23 cellular contexts compared by ENCODE assay signal in the genomic region with DNA sequence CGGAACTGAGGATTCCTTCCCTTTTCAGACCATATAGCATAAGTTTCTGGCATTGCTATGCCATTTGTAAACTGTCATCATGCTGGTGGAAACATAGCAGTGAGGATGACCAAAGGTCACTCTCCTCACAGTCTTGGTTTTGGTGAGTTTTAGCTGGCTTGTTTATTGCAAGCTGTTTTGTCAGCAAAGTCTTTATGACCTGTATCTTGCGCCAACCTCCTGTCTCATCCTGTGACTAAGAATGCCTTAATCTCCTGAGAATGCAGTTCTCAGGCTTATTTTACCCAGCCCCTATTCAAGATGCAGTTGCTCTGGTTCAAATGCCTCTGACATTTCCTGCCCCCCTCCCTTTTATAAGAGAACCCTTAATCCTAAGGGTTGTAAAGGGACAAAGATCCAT. TPM values are rescaled to one million over a fixed set of nuclear protein-coding genes. Genes with fewer than 3 reads are reported as not detected.
A peak's percentile ranks its signal among the peaks of the same experiment; 100 is the strongest.
DNase-seq lines count a peak whose midpoint lies in the region; ATAC-seq, FAIRE-seq and TF ChIP-seq lines count a peak whose summit lies in the region.
"Had no signal": no experiment of that assay in that cellular context is flagged by ENCODE, and none has a peak within 500 bp of the region (broad histone marks: within the 10 kb centered on the region; RNA-seq: fewer than 3 reads in every experiment).

No MANE protein-coding gene starts in this region.

- peaks cover 7% of the 10 kb centered on the region for H3K4me1 ChIP-seq in astrocyte (ENCODE audit: insufficient read depth, low read length)
- peaks cover 13% of the 10 kb centered on the region for H3K4me1 ChIP-seq in smooth muscle cell (ENCODE audit: low read depth)
- H3K4me1 ChIP-seq: colonic mucosa had no signal

- H3K27ac ChIP-seq in astrocyte (ENCODE audit: low read depth, low read length) (no peak overlapping the region), smooth muscle cell (ENCODE audit: low read depth) (peak overlapping the region; percentile 83)
- H3K27ac ChIP-seq: colonic mucosa, KMS-11, RWPE1 had no signal

- peak; percentile 64 for FAIRE-seq in astrocyte (lab: Jason Lieb, UNC)
- FAIRE-seq: frontal cortex had no signal

- H3K4me3 Mint-ChIP-seq in HFFc6 (peak overlapping the region; percentile 14), astrocyte (ENCODE audit: unreplicated experiment) (no peak overlapping the region)
- H3K4me3 Mint-ChIP-seq: activated CD4-positive, alpha-beta T cell treated with anti-CD3 and anti-CD28 coated beads, Interleukin-2, amount 10 ng/mL, durations not matched to agents 24 days and 14 days; activated naive CD8-positive, alpha-beta T cell treated with anti-CD3 and anti-CD28 coated beads, Interleukin-2, amount 50 U/mL, for 24 hours; CD4-positive, CD25-positive, alpha-beta regulatory T cell had no signal

- H3K9me3 ChIP-seq in astrocyte (ENCODE audit: insufficient read depth, low read depth, low read length) (no peaks in the 10 kb centered on the region), smooth muscle cell (replicated peaks; ENCODE audit: low read depth) (no peaks in the 10 kb centered on the region)
- H3K9me3 ChIP-seq: colonic mucosa had no signal

- H3K27me3 Mint-ChIP-seq in HFFc6 (ENCODE audit: insufficient read depth) (no peaks in the 10 kb centered on the region; the same call in 1 of the 2 replicates), astrocyte (ENCODE audit: low read depth, unreplicated experiment) (no peaks in the 10 kb centered on the region)
- H3K27me3 Mint-ChIP-seq: activated CD4-positive, alpha-beta T cell treated with anti-CD3 and anti-CD28 coated beads, Interleukin-2, amount 10 ng/mL, durations not matched to agents 24 days and 14 days; activated naive CD8-positive, alpha-beta T cell treated with anti-CD3 and anti-CD28 coated beads, Interleukin-2, amount 50 U/mL, for 24 hours; CD4-positive, CD25-positive, alpha-beta regulatory T cell; progenitor cell of endocrine pancreas had no signal

- no peak overlapping the region for H3K9ac ChIP-seq in astrocyte (ENCODE audit: low read length)
- H3K9ac ChIP-seq in smooth muscle cell (ENCODE audit: low read depth): peak overlapping the region; percentile 30
- H3K9ac ChIP-seq: KMS-11 had no signal

- H3K4me2 ChIP-seq in astrocyte (ENCODE audit: low read length) (peak overlapping the region; percentile 67), smooth muscle cell (peak overlapping the region; percentile 75)
- H3K4me2 ChIP-seq: KMS-11 had no signal

- H3K79me2 ChIP-seq in astrocyte (ENCODE audit: insufficient read depth, low read length): no peaks in the 10 kb centered on the region
- no peaks in the 10 kb centered on the region for H3K79me2 ChIP-seq in smooth muscle cell (ENCODE audit: low read depth)

- H4K20me1 ChIP-seq in astrocyte (ENCODE audit: insufficient read depth, low read length) (no peaks in the 10 kb centered on the region), smooth muscle cell (ENCODE audit: low read depth) (no peaks in the 10 kb centered on the region)

- DNase-seq in HFFc6 (peak; percentile 78), astrocyte (ENCODE audit: low read depth) (peak; percentile 39), foreskin fibroblast (peak; percentile 91), smooth muscle cell (lab: John Stamatoyannopoulos, UW; ENCODE audit: unreplicated experiment) (no peak), NOMO-1 treated with DMSO at 0.1 percent for 48 hours (lab: John Stamatoyannopoulos, UW; ENCODE audit: unreplicated experiment) (no peak)
- DNase-seq: activated CD4-positive, alpha-beta T cell treated with anti-CD3 and anti-CD28 coated beads, Interleukin-2, amount 10 ng/mL, durations not matched to agents 24 days and 14 days; activated naive CD8-positive, alpha-beta T cell treated with anti-CD3 and anti-CD28 coated beads, Interleukin-2, amount 50 U/mL, for 24 hours; activated T-cell treated with anti-CD3 and anti-CD28 coated beads, Interleukin-2, amount 50 U/mL, for 1 hour; CD4-positive, CD25-positive, alpha-beta regulatory T cell; colonic mucosa; GOT3; midbrain; NCI-H187; NCI-H69; stimulated activated CD4-positive, alpha-beta T cell treated with anti-CD3 and anti-CD28 coated beads, Interleukin-2, amount 100 ng/mL, for 48 hours; T-helper 2 cell had no signal

- H3F3A ChIP-seq in smooth muscle cell (ENCODE audit: low read depth): no peaks in the 10 kb centered on the region

- WGBS in smooth muscle cell (ENCODE audit: low lambda C conversion rate): 28% methylated on average over 2 of the region's 2 CpGs

- H2AFZ ChIP-seq in astrocyte (ENCODE audit: low read depth, low read length) (no peak overlapping the region), smooth muscle cell (ENCODE audit: low read depth) (no peak overlapping the region)

- no peak for TF ChIP-seq CTCF in HFFc6 (IDR thresholded peaks at IDR 0.05)
- TF ChIP-seq CTCF in astrocyte (IDR thresholded peaks at IDR 0.05; ENCODE audit: insufficient read depth, low read depth, low read length): no peak
- TF ChIP-seq CTCF in foreskin fibroblast (IDR thresholded peaks at IDR 0.05; ENCODE audit: low read depth, low read length): no peak
- TF ChIP-seq CTCF in smooth muscle cell (IDR thresholded peaks at IDR 0.05; ENCODE audit: borderline replicate concordance, insufficient read depth, poor library complexity, severe bottlenecking): no peak

- H3K4me3 ChIP-seq in astrocyte (ENCODE audit: insufficient read depth, low read depth, low read length) (no peak overlapping the region), foreskin fibroblast (ENCODE audit: low read depth in 1 of 2, low read length in 2 of 2) (no peak overlapping the region), smooth muscle cell (no peak overlapping the region)
- H3K4me3 ChIP-seq: colonic mucosa had no signal

- no peaks in the 10 kb centered on the region for H3K9me3 Mint-ChIP-seq in HFFc6
- no peaks in the 10 kb centered on the region for H3K9me3 Mint-ChIP-seq in astrocyte (ENCODE audit: unreplicated experiment)
- H3K9me3 Mint-ChIP-seq: activated CD4-positive, alpha-beta T cell treated with anti-CD3 and anti-CD28 coated beads, Interleukin-2, amount 10 ng/mL, durations not matched to agents 24 days and 14 days; activated naive CD8-positive, alpha-beta T cell treated with anti-CD3 and anti-CD28 coated beads, Interleukin-2, amount 50 U/mL, for 24 hours had no signal

- no peaks in the 10 kb centered on the region for H3K36me3 Mint-ChIP-seq in HFFc6 (ENCODE audit: low read depth)
- H3K36me3 Mint-ChIP-seq in astrocyte (ENCODE audit: low read depth, unreplicated experiment): no peaks in the 10 kb centered on the region
- H3K36me3 Mint-ChIP-seq: CD4-positive, CD25-positive, alpha-beta regulatory T cell had no signal

- H3K27ac Mint-ChIP-seq in HFFc6 (peak overlapping the region; percentile 63), astrocyte (ENCODE audit: unreplicated experiment) (peak overlapping the region; percentile 13)
- H3K27ac Mint-ChIP-seq: activated CD4-positive, alpha-beta T cell treated with anti-CD3 and anti-CD28 coated beads, Interleukin-2, amount 10 ng/mL, durations not matched to agents 24 days and 14 days; activated naive CD8-positive, alpha-beta T cell treated with anti-CD3 and anti-CD28 coated beads, Interleukin-2, amount 50 U/mL, for 24 hours; CD4-positive, CD25-positive, alpha-beta regulatory T cell; progenitor cell of endocrine pancreas had no signal

- H3K4me1 Mint-ChIP-seq in HFFc6 (ENCODE audit: low read depth) (peaks cover 31% of the 10 kb centered on the region), astrocyte (ENCODE audit: low read depth, unreplicated experiment) (peaks cover 10% of the 10 kb centered on the region)
- H3K4me1 Mint-ChIP-seq: activated CD4-positive, alpha-beta T cell treated with anti-CD3 and anti-CD28 coated beads, Interleukin-2, amount 10 ng/mL, durations not matched to agents 24 days and 14 days; activated naive CD8-positive, alpha-beta T cell treated with anti-CD3 and anti-CD28 coated beads, Interleukin-2, amount 50 U/mL, for 24 hours; CD4-positive, CD25-positive, alpha-beta regulatory T cell had no signal

- H3K27me3 ChIP-seq in astrocyte (ENCODE audit: insufficient read depth, low read length): no peaks in the 10 kb centered on the region
- no peaks in the 10 kb centered on the region for H3K27me3 ChIP-seq in smooth muscle cell (ENCODE audit: low read depth)
- H3K27me3 ChIP-seq: colonic mucosa had no signal

- no peaks in the 10 kb centered on the region for H3K36me3 ChIP-seq in astrocyte (ENCODE audit: insufficient read depth, low read length)
- no peaks in the 10 kb centered on the region for H3K36me3 ChIP-seq in smooth muscle cell (ENCODE audit: low read depth)
- H3K36me3 ChIP-seq: colonic mucosa had no signal

- ATAC-seq in HG03196 (IDR thresholded peaks at IDR 0.05; ENCODE audit: unreplicated experiment): no peak
- ATAC-seq in HG03045 (IDR thresholded peaks at IDR 0.05; ENCODE audit: unreplicated experiment): no peak
- ATAC-seq: activated naive CD8-positive, alpha-beta T cell treated with anti-CD3 and anti-CD28 coated beads, Interleukin-2, amount 50 U/mL, for 24 hours had no signal

RNA-seq across cellular contexts. Expression of a gene that starts 26.7 kb away (rescaled TPM):
- total RNA-seq in HFFc6 (2021; fragmentation: NEBNext Ultra II Directional; extraction: Animal tissue kit (Norgen Biotek cat#: 25700)): under 1 TPM; 0.10 to 0.57 (median 0.21) TPM
- total RNA-seq in astrocyte: 4.2 and 5.4 TPM in 2 replicates
- 0.94 and 3.2 TPM in 2 replicates for total RNA-seq in smooth muscle cell
- polyA plus RNA-seq in smooth muscle cell: 0.07 and 0.17 TPM in 2 replicates
- total RNA-seq: activated CD4-positive, alpha-beta T cell treated with anti-CD3 and anti-CD28 coated beads, Interleukin-2, amount 10 ng/mL, durations not matched to agents 24 days and 14 days; CD4-positive, CD25-positive, alpha-beta regulatory T cell; progenitor cell of endocrine pancreas; ureter had no signal
- polyA plus RNA-seq: CD4-positive, CD25-positive, alpha-beta regulatory T cell had no signal

Comparison
In these comparisons a context has a peak if more than half of its experiments do, and no peak if none do; other contexts are left out.
1. DNase-seq: peak in HFFc6 (single experiment), astrocyte (single experiment) and foreskin fibroblast (2 of 2); none in smooth muscle cell (single experiment) and NOMO-1 treated with DMSO at 0.1 percent for 48 hours (single experiment).